ENCODE assay signal across 8 cellular contexts in the genomic region with DNA sequence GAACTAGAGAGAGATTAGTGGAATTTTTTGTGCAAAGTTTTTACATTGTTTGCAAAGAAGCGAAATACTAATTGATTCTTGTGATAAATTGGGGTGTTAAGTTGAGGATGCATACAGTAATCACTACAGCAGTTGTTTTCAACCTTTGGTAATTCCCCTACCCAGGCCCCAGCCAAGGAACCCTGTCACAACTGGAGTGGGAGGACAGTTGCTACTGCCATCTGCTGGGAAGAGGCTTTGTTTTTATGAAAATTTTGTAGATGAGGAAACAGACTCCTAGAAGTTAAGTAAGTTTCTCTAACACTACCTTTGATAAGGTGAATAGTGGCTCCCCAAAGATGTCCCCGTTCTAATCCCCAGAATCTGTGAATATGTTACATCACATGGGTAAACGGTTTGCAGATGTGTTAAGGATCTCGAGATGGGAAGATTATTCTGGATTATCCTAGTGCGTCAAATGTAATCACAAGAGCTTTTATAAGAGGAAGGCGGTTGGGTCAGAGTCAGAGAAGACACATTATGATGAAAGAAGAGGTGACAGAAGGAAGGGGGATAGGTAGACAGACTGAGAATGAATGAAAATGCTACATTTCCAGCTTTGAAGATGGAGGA. TPM values are rescaled to one million over a fixed set of nuclear protein-coding genes. Genes with fewer than 3 reads are reported as not detected.
A peak's percentile ranks its signal among the peaks of the same experiment; 100 is the strongest.
DNase-seq lines count a peak whose midpoint lies in the region; ATAC-seq and TF ChIP-seq lines count a peak whose summit lies in the region.

No MANE protein-coding gene starts in this region.

- H3K27me3 ChIP-seq in suprapubic skin (no peaks in the 10 kb centered on the region), prostate gland (replicated peaks; ENCODE audit: insufficient read depth) (no peaks in the 10 kb centered on the region)

- H3K27ac ChIP-seq in suprapubic skin, result no peak overlapping the region
- H3K27ac ChIP-seq in prostate gland, result no peak overlapping the region

- WGBS in suprapubic skin, result 73% methylated on average over 6 of the region's 6 CpGs
- 73% methylated on average over 6 of the region's 6 CpGs for WGBS in prostate gland

- no peak overlapping the region for H3K4me3 ChIP-seq in suprapubic skin
- no peak overlapping the region for H3K4me3 ChIP-seq in prostate gland

- no peaks in the 10 kb centered on the region for H3K36me3 Mint-ChIP-seq in T-helper 2 cell treated with Interferon-gamma antibody and Interleukin-4, amounts not matched to agents 5 μg/mL and 100 μg/mL, for 36 hours (ENCODE audit: low read depth)

- TF ChIP-seq CTCF in suprapubic skin (IDR thresholded peaks at IDR 0.05) (no peak), prostate gland (IDR thresholded peaks at IDR 0.05) (peak in 2 of 4 experiments; percentile 27 to 33)

- DNase-seq in DMS114 treated with DMSO at 0.1 percent for 48 hours (lab: John Stamatoyannopoulos, UW; ENCODE audit: unreplicated experiment) (peak; percentile 9), head of caudate nucleus (peak in 24 of 42 donors; percentile 8 to 68 (median 24)), suprapubic skin (ENCODE audit: low spot score in 2 of 2) (no peak), prostate gland (ENCODE audit: low spot score) (no peak)
- peak; percentile 18 for DNase-seq in T-helper 2 cell treated with Interferon-gamma antibody and Interleukin-4, amounts not matched to agents 5 μg/mL and 100 μg/mL, for 36 hours (ENCODE audit: low spot score)
- DNase-seq in stimulated activated naive CD8-positive, alpha-beta T cell treated with anti-CD3 and anti-CD28 coated beads, Interleukin-15, Interleukin-2, amounts not matched to agents 100 U/mL and 50 U/mL, for 24 hours, result peak; percentile 28

- no peak overlapping the region for H3K27ac Mint-ChIP-seq in T-helper 2 cell treated with Interferon-gamma antibody and Interleukin-4, amounts not matched to agents 5 μg/mL and 100 μg/mL, for 36 hours

- ATAC-seq in GM18868 (IDR thresholded peaks at IDR 0.05; ENCODE audit: unreplicated experiment), result peak; percentile 82
- ATAC-seq in HG03565 (IDR thresholded peaks at IDR 0.05; ENCODE audit: unreplicated experiment), result peak; percentile 62
- peak; percentile 71 for ATAC-seq in stimulated activated naive CD8-positive, alpha-beta T cell treated with anti-CD3 and anti-CD28 coated beads, Interleukin-15, Interleukin-2, amounts not matched to agents 100 U/mL and 50 U/mL, for 24 hours

- H3K36me3 ChIP-seq in suprapubic skin, result no peaks in the 10 kb centered on the region
- no peaks in the 10 kb centered on the region for H3K36me3 ChIP-seq in prostate gland

- peaks cover 5% of the 10 kb centered on the region for H3K27me3 Mint-ChIP-seq in T-helper 2 cell treated with Interferon-gamma antibody and Interleukin-4, amounts not matched to agents 5 μg/mL and 100 μg/mL, for 36 hours (ENCODE audit: low read depth)

- peaks cover 3% of the 10 kb centered on the region for H3K4me1 Mint-ChIP-seq in T-helper 2 cell treated with Interferon-gamma antibody and Interleukin-4, amounts not matched to agents 5 μg/mL and 100 μg/mL, for 36 hours (ENCODE audit: low read depth)

- H3K4me1 ChIP-seq in suprapubic skin (no peaks in the 10 kb centered on the region), prostate gland (replicated peaks) (no peaks in the 10 kb centered on the region)

- H3K9me3 ChIP-seq in suprapubic skin (no peaks in the 10 kb centered on the region), prostate gland (no peaks in the 10 kb centered on the region)

- no peak overlapping the region for H3K4me3 Mint-ChIP-seq in T-helper 2 cell treated with Interferon-gamma antibody and Interleukin-4, amounts not matched to agents 5 μg/mL and 100 μg/mL, for 36 hours

- TF ChIP-seq POLR2A in suprapubic skin (IDR thresholded peaks at IDR 0.05) (no peak), prostate gland (IDR thresholded peaks at IDR 0.05) (no peak)

- no peaks in the 10 kb centered on the region for H3K9me3 Mint-ChIP-seq in T-helper 2 cell treated with Interferon-gamma antibody and Interleukin-4, amounts not matched to agents 5 μg/mL and 100 μg/mL, for 36 hours

- TF ChIP-seq EP300 in suprapubic skin (IDR thresholded peaks at IDR 0.05), result no peak

- intact Hi-C loops in head of caudate nucleus (cut with DNase I) (no loop called here), prostate gland (cut with DNase I) (loop anchor here (2.0 kb wide), 1 partner anchor 873 kb away; no protein-coding TSS in a partner anchor)

RNA-seq across cellular contexts. Expression of gene PPP1R2B, which starts 34.0 kb away (rescaled TPM):
- under 1 TPM in 1 of 4 donors, not detected in 3; 0.38 TPM for total RNA-seq in suprapubic skin
- 1 to 10 TPM in 1 of 2 donors, not detected in 1; 1.4 TPM for total RNA-seq in prostate gland

Comparison
In these comparisons a context has a peak if more than half of its experiments do, and no peak if none do; other contexts are left out.
1. DNase-seq: peak in DMS114 treated with DMSO at 0.1 percent for 48 hours (single experiment), T-helper 2 cell treated with Interferon-gamma antibody and Interleukin-4, amounts not matched to agents 5 μg/mL and 100 μg/mL, for 36 hours (single experiment), head of caudate nucleus (24 of 42) and stimulated activated naive CD8-positive, alpha-beta T cell treated with anti-CD3 and anti-CD28 coated beads, Interleukin-15, Interleukin-2, amounts not matched to agents 100 U/mL and 50 U/mL, for 24 hours (single experiment); none in suprapubic skin (0 of 2) and prostate gland (single experiment).
2. Peak in every context shown above with its lines, with median percentiles within 50 percentile points of each other: ATAC-seq.